Comparison of ENCODE assay signal across 11 cellular contexts in genomic region chr20:23047738-23048214, GRCh38. TPM values are rescaled to one million over a fixed set of nuclear protein-coding genes. Genes with fewer than 3 reads are reported as not detected.
A peak's percentile ranks its signal among the peaks of the same experiment; 100 is the strongest.
DNase-seq lines count a peak whose midpoint lies in the region; ATAC-seq and TF ChIP-seq lines count a peak whose summit lies in the region.
"Had no signal": no experiment of that assay in that cellular context is flagged by ENCODE, and none has a peak within 500 bp of the region (broad histone marks: within the 10 kb centered on the region; RNA-seq: fewer than 3 reads in every experiment).

No MANE protein-coding gene starts in this region.

- H3K4me3 ChIP-seq in HUES48 (ENCODE audit: low read depth, low read length), result peak overlapping the region; percentile 71; the same call in 1 of the 2 replicates
- peak overlapping the region; percentile 67 to 78 for H3K4me3 ChIP-seq in ascending aorta
- no peak overlapping the region for H3K4me3 ChIP-seq in hepatocyte
- peak overlapping the region; percentile 53 for H3K4me3 ChIP-seq in skeletal muscle cell (ENCODE audit: low read depth, low read length)
- H3K4me3 ChIP-seq: GM12878 had no signal

- no peak overlapping the region for H3K9ac ChIP-seq in HUES48 (ENCODE audit: low read depth, low read length)

- H3K4me1 ChIP-seq in HUES48 (ENCODE audit: control insufficient read depth, insufficient read depth, low read length) (peaks cover 25% of the 10 kb centered on the region), ascending aorta (peaks cover 9 to 23% of the 10 kb centered on the region in 2 donors), hepatocyte (ENCODE audit: insufficient read depth) (peaks cover 30% of the 10 kb centered on the region)

- H3K27me3 ChIP-seq in HUES48 (ENCODE audit: control insufficient read depth, insufficient read depth, low read length) (peaks cover 92% of the 10 kb centered on the region), ascending aorta (no peaks in the 10 kb centered on the region), hepatocyte (peaks cover 14% of the 10 kb centered on the region)

- peak in 1 of 3 experiments; percentile 6 for TF ChIP-seq CTCF in ascending aorta (IDR thresholded peaks at IDR 0.05)
- TF ChIP-seq CTCF in hepatocyte (IDR thresholded peaks at IDR 0.05; ENCODE audit: poor library complexity), result no peak

- no peaks in the 10 kb centered on the region for H4K20me1 ChIP-seq in hepatocyte (ENCODE audit: insufficient read depth, poor library complexity, severe bottlenecking)

- H3K9me2 ChIP-seq in hepatocyte (replicated peaks; ENCODE audit: insufficient read depth), result no peaks in the 10 kb centered on the region

- DNase-seq in ascending aorta (ENCODE audit: low spot score in 2 of 2) (peak in 1 of 2 donors; percentile 65), hepatocyte (ENCODE audit: low spot score) (no peak), skeletal muscle cell (ENCODE audit: low read depth) (no peak), islet precursor cell (no peak), SKM-1 treated with dmso at 0.1 percent for 144 hours (lab: John Stamatoyannopoulos, UW; ENCODE audit: unreplicated experiment) (no peak)
- DNase-seq: activated B cell treated with CpG ODN at 0.5 μM for 24 hours had no signal

- H2AFZ ChIP-seq in hepatocyte, result no peak overlapping the region

- ATAC-seq in GM19452 (IDR thresholded peaks at IDR 0.05; ENCODE audit: unreplicated experiment) (no peak), GM19351 (IDR thresholded peaks at IDR 0.05; ENCODE audit: unreplicated experiment) (no peak)

- H3K27ac ChIP-seq in HUES48 (ENCODE audit: low read depth, low read length) (no peak overlapping the region), ascending aorta (peak overlapping the region in 1 of 2 donors; percentile 91), hepatocyte (no peak overlapping the region)

- H3K36me3 ChIP-seq in HUES48 (ENCODE audit: control insufficient read depth, insufficient read depth, low read length), result no peaks in the 10 kb centered on the region
- H3K36me3 ChIP-seq in ascending aorta, result no peaks in the 10 kb centered on the region
- H3K36me3 ChIP-seq in hepatocyte (replicated peaks; ENCODE audit: insufficient read depth, low read depth), result no peaks in the 10 kb centered on the region

- WGBS in hepatocyte (ENCODE audit: low lambda C conversion rate, missing lambda C conversion rate), result 26% methylated on average over 43 of the region's 47 CpGs

- intact Hi-C loops in ascending aorta (cut with DNase I), result loop anchor here (2.0 to 5.0 kb wide), 4 partner anchors 250 to 709 kb away; partner anchors contain the start of gene NXT1

- H3K4me2 ChIP-seq in hepatocyte, result peak overlapping the region; percentile 97

- H3K79me2 ChIP-seq in hepatocyte, result peaks cover 7% of the 10 kb centered on the region

- H3K9me3 ChIP-seq in HUES48 (ENCODE audit: control insufficient read depth, insufficient read depth, low read length) (no peaks in the 10 kb centered on the region), ascending aorta (no peaks in the 10 kb centered on the region), hepatocyte (ENCODE audit: low read depth) (no peaks in the 10 kb centered on the region)

RNA-seq across cellular contexts. Expression of gene THBD, which starts 1.7 kb away (rescaled TPM):
- 326 TPM for total RNA-seq in ascending aorta
- total RNA-seq in hepatocyte, result 30.8 and 50.1 TPM in 2 replicates
- 79.6 and 88.1 TPM in 2 replicates for polyA plus RNA-seq in hepatocyte
- total RNA-seq: activated B cell treated with CpG ODN at 0.5 μM for 24 hours, GM12878 had no signal
- polyA plus RNA-seq: GM12878 had no signal

RNA-seq across cellular contexts. Expression of gene SSTR4, which starts 12.7 kb away (rescaled TPM):
- total RNA-seq in ascending aorta, result not detected
- 0.24 and 0.53 TPM in 2 replicates for total RNA-seq in hepatocyte
- polyA plus RNA-seq in hepatocyte, result 0.60 TPM in 1 of 2 replicates, not detected in the other
- total RNA-seq: activated B cell treated with CpG ODN at 0.5 μM for 24 hours, GM12878, pulmonary artery endothelial cell had no signal
- polyA plus RNA-seq: GM12878 had no signal

RNA-seq across cellular contexts. Expression of gene CD93, which starts 38.3 kb away (rescaled TPM):
- 206 TPM for total RNA-seq in ascending aorta
- 2.1 and 4.1 TPM in 2 replicates for total RNA-seq in hepatocyte
- 0.07 and 0.17 TPM in 2 replicates for polyA plus RNA-seq in hepatocyte
- total RNA-seq: activated B cell treated with CpG ODN at 0.5 μM for 24 hours had no signal

Comparison
In these comparisons a context has a peak if more than half of its experiments do, and no peak if none do; other contexts are left out.
1. RNA of gene CD93, which starts 38.3 kb away (total RNA-seq): 206 TPM in ascending aorta (single experiment); 2.1 to 4.1 TPM in hepatocyte; every median in the first group is over 10 times any median in the second.